ENCODE assay signal across 17 cellular contexts in genomic region chr11:22680628-22681027, GRCh38.
"Had no signal": no experiment of that assay in that cellular context is flagged by ENCODE, and none has a peak within 500 bp of the region (broad histone marks: within the 10 kb centered on the region; RNA-seq: fewer than 3 reads in every experiment).

No MANE protein-coding gene starts in this region.

- H3K4me1 ChIP-seq: breast epithelium, vagina had no signal

- H3K9me3 ChIP-seq: breast epithelium, tibial nerve, vagina had no signal

- H3K27me3 ChIP-seq: breast epithelium, tibial nerve, vagina had no signal

- H3K4me3 ChIP-seq: breast epithelium, tibial nerve, vagina had no signal

- H3K9me3 Mint-ChIP-seq: activated T-helper 1 cell treated with anti-CD3 and anti-CD28 coated beads, Interleukin-12 subunit alpha, Interleukin-12 subunit beta, Interleukin-2, Interleukin-4 antibody, amounts not matched to agents 30 ng/mL and 10 ng/mL and 1 ng/mL, durations not matched to agents 14 hours and 24 hours and 36 hours; effector memory CD8-positive, alpha-beta T cell; natural killer cell treated with Interleukin-12 subunit alpha and Interleukin-12 subunit beta and Interleukin-15 and Interleukin-18, amount 100 ng/mL, for 72 hours had no signal

- H3K27ac Mint-ChIP-seq: activated T-helper 1 cell treated with anti-CD3 and anti-CD28 coated beads, Interleukin-12 subunit alpha, Interleukin-12 subunit beta, Interleukin-2, Interleukin-4 antibody, amounts not matched to agents 30 ng/mL and 10 ng/mL and 1 ng/mL, durations not matched to agents 14 hours and 24 hours and 36 hours; effector memory CD8-positive, alpha-beta T cell; natural killer cell treated with Interleukin-12 subunit alpha and Interleukin-12 subunit beta and Interleukin-15 and Interleukin-18, amount 100 ng/mL, for 72 hours had no signal

- DNase-seq: activated naive CD4-positive, alpha-beta T cell; anterior cingulate cortex; dermis blood vessel endothelial cell; effector memory CD8-positive, alpha-beta T cell; hippocampal formation; left ventricle myocardium superior; mesendoderm; nucleus accumbens; small intestine; stimulated activated CD4-positive, alpha-beta T cell treated with anti-CD3 and anti-CD28 coated beads, Interleukin-4, amount 100 ng/mL, for 24 hours; stimulated activated naive CD4-positive, alpha-beta T cell; substantia nigra had no signal

- ATAC-seq: effector memory CD8-positive, alpha-beta T cell; left ventricle myocardium superior; natural killer cell treated with Interleukin-12 subunit alpha and Interleukin-12 subunit beta and Interleukin-15 and Interleukin-18, amount 100 ng/mL, for 72 hours had no signal

- H3K27ac ChIP-seq: breast epithelium, tibial nerve, vagina had no signal

- H3K36me3 Mint-ChIP-seq: natural killer cell treated with Interleukin-12 subunit alpha and Interleukin-12 subunit beta and Interleukin-15 and Interleukin-18, amount 100 ng/mL, for 72 hours had no signal

- H3K36me3 ChIP-seq: breast epithelium, tibial nerve, vagina had no signal

- H3K4me3 Mint-ChIP-seq: activated T-helper 1 cell treated with anti-CD3 and anti-CD28 coated beads, Interleukin-12 subunit alpha, Interleukin-12 subunit beta, Interleukin-2, Interleukin-4 antibody, amounts not matched to agents 30 ng/mL and 10 ng/mL and 1 ng/mL, durations not matched to agents 14 hours and 24 hours and 36 hours; effector memory CD8-positive, alpha-beta T cell; natural killer cell treated with Interleukin-12 subunit alpha and Interleukin-12 subunit beta and Interleukin-15 and Interleukin-18, amount 100 ng/mL, for 72 hours had no signal
